16 cellular contexts compared by ENCODE assay signal in genomic region chr11:36238881-36239280, GRCh38. TPM values are rescaled to one million over a fixed set of nuclear protein-coding genes. Genes with fewer than 3 reads are reported as not detected.
DNase-seq lines count a peak whose midpoint lies in the region; ATAC-seq, FAIRE-seq and TF ChIP-seq lines count a peak whose summit lies in the region.
"Had no signal": no experiment of that assay in that cellular context is flagged by ENCODE, and none has a peak within 500 bp of the region (broad histone marks: within the 10 kb centered on the region; RNA-seq: fewer than 3 reads in every experiment).

No MANE protein-coding gene starts in this region.

- BruUV-seq in HepG2 (replicated peaks; lab: Mats Ljungman, UMichigan) = no TSS peak

- H3K4me3 Mint-ChIP-seq in naive thymus-derived CD8-positive, alpha-beta T cell = no peak overlapping the region
- H3K4me3 Mint-ChIP-seq: CD4-positive, CD25-positive, alpha-beta regulatory T cell had no signal

- TF ChIP-seq POLR2A in HepG2 (IDR thresholded peaks at IDR 0.05; ENCODE audit: insufficient read depth in 1 of 2, low read depth in 2 of 2, low read length in 2 of 2) (no peak), right lobe of liver (IDR thresholded peaks at IDR 0.05) (no peak), Peyer's patch (IDR thresholded peaks at IDR 0.05) (no peak)

- FAIRE-seq in HepG2 (lab: Jason Lieb, UNC) = no peak
- FAIRE-seq: GM18507, H54 had no signal

- no peak overlapping the region for H3K9ac ChIP-seq in HepG2 (ENCODE audit: insufficient read depth, low read depth, low read length)
- H3K9ac ChIP-seq: BLaER1 treated with 17β-estradiol and CSF1 and Interleukin-3, amounts not matched to agents 10 nM and 100 nM; GM23248 had no signal

- H4K20me1 ChIP-seq in HepG2 (ENCODE audit: insufficient read depth, low read length) = no peaks in the 10 kb centered on the region
- H4K20me1 ChIP-seq: BLaER1 treated with 17β-estradiol and CSF1 and Interleukin-3, amounts not matched to agents 10 nM and 100 nM had no signal

- H3K4me2 ChIP-seq in HepG2 (ENCODE audit: low read depth, low read length) = no peak overlapping the region

- no peak for ATAC-seq in HepG2
- no peak for ATAC-seq in right lobe of liver
- ATAC-seq in naive thymus-derived CD8-positive, alpha-beta T cell = no peak
- ATAC-seq: HCT116 had no signal

- TF ChIP-seq CTCF in HepG2 (CRISPR knock-in tag; IDR thresholded peaks at IDR 0.05) = no peak
- TF ChIP-seq CTCF in right lobe of liver (IDR thresholded peaks at IDR 0.05) = no peak
- TF ChIP-seq CTCF in Peyer's patch (IDR thresholded peaks at IDR 0.05) = no peak

- H3K4me3 ChIP-seq in HepG2 (replicated peaks in 1 of 3; ENCODE audit: insufficient read depth in 1 of 3, low read depth in 2 of 3, low read length in 3 of 3) (no peak overlapping the region), right lobe of liver (no peak overlapping the region), Peyer's patch (no peak overlapping the region)
- H3K4me3 ChIP-seq: BLaER1 treated with 17β-estradiol and CSF1 and Interleukin-3, amounts not matched to agents 10 nM and 100 nM; GM23248 had no signal

- H3K4me1 Mint-ChIP-seq in naive thymus-derived CD8-positive, alpha-beta T cell = no peaks in the 10 kb centered on the region
- H3K4me1 Mint-ChIP-seq: CD4-positive, CD25-positive, alpha-beta regulatory T cell had no signal

- H3K27ac ChIP-seq in HepG2 (ENCODE audit: extremely low read length, insufficient read depth, low read length) (no peak overlapping the region), right lobe of liver (no peak overlapping the region), cingulate gyrus (ENCODE audit: low read depth, low read length) (peak overlapping the region; percentile 69), Peyer's patch (no peak overlapping the region)
- H3K27ac ChIP-seq: 22Rv1; BLaER1 treated with 17β-estradiol and CSF1 and Interleukin-3, amounts not matched to agents 10 nM and 100 nM; GM23248 had no signal

- no peaks in the 10 kb centered on the region for H3K9me3 ChIP-seq in HepG2 (ENCODE audit: low read length)
- H3K9me3 ChIP-seq in right lobe of liver = no peaks in the 10 kb centered on the region
- H3K9me3 ChIP-seq in Peyer's patch = no peaks in the 10 kb centered on the region

- H3K27me3 ChIP-seq in HepG2 (ENCODE audit: control insufficient read depth in 1 of 2, insufficient read depth in 2 of 2, low read length in 2 of 2) = no peaks in the 10 kb centered on the region
- no peaks in the 10 kb centered on the region for H3K27me3 ChIP-seq in right lobe of liver
- no peaks in the 10 kb centered on the region for H3K27me3 ChIP-seq in Peyer's patch
- H3K27me3 ChIP-seq: BLaER1 treated with 17β-estradiol and CSF1 and Interleukin-3, amounts not matched to agents 10 nM and 100 nM had no signal

- H3K36me3 Mint-ChIP-seq in naive thymus-derived CD8-positive, alpha-beta T cell = no peaks in the 10 kb centered on the region
- H3K36me3 Mint-ChIP-seq: CD4-positive, CD25-positive, alpha-beta regulatory T cell had no signal

- no peak overlapping the region for H2AFZ ChIP-seq in HepG2 (ENCODE audit: low read length)
- H2AFZ ChIP-seq: GM23248 had no signal

- intact Hi-C loops in HepG2 (cut with micrococcal nuclease; ENCODE audit: unreplicated experiment) = no loop called here
- intact Hi-C loops in right lobe of liver (cut with DNase I) = no loop called here

- POLR2A ChIA-PET in HepG2 (lab: Yijun Ruan, JAX) = no interaction called here
- POLR2A ChIA-PET in naive thymus-derived CD8-positive, alpha-beta T cell (lab: Charles Lee) = no interaction called here

- CTCF ChIA-PET in HepG2 (lab: Yijun Ruan, JAX; ENCODE audit: low intra/inter-chr PET ratio, low total read pairs) = no interaction called here

- H3K4me1 ChIP-seq in HepG2 (ENCODE audit: insufficient read depth, low read length) (no peaks in the 10 kb centered on the region), right lobe of liver (no peaks in the 10 kb centered on the region), Peyer's patch (no peaks in the 10 kb centered on the region)

- WGBS in HepG2 (ENCODE audit: low lambda C conversion rate) = 0% methylated on average over 1 of the region's 1 CpG
- 100% methylated on average over 1 of the region's 1 CpG for WGBS in right lobe of liver (ENCODE audit: insufficient coverage, low coverage, low lambda C conversion rate, missing lambda C conversion rate)

- no peaks in the 10 kb centered on the region for H3K9me3 Mint-ChIP-seq in naive thymus-derived CD8-positive, alpha-beta T cell

- H3K79me2 ChIP-seq in HepG2 (ENCODE audit: insufficient read depth, low read length) = no peaks in the 10 kb centered on the region

- peaks cover 15 to 50% (median 15%) of the 10 kb centered on the region in 5 donors for H3K27me3 Mint-ChIP-seq in naive thymus-derived CD8-positive, alpha-beta T cell

- DNase-seq in HepG2 (ENCODE audit: low spot score) (no peak), right lobe of liver (no peak), fibroblast of the conjunctiva (ENCODE audit: low read depth) (peak; percentile 47), Peyer's patch (no peak)
- no peak for DNase-seq in activated T-cell treated with anti-CD3 and anti-CD28 coated beads, Interleukin-2, amount 50 U/mL, for 1 hour
- no peak for DNase-seq in naive thymus-derived CD8-positive, alpha-beta T cell
- DNase-seq: ACHN; CD4-positive, CD25-positive, alpha-beta regulatory T cell; DMS53; GM23248 had no signal

- no peak overlapping the region for H3K27ac Mint-ChIP-seq in naive thymus-derived CD8-positive, alpha-beta T cell
- H3K27ac Mint-ChIP-seq: CD4-positive, CD25-positive, alpha-beta regulatory T cell had no signal

- in situ Hi-C loops in HepG2 (cut with HindIII; ENCODE audit: extremely low pct_ligation_motif_present, low pct_unique_long_range_greater_than_20kb) = no loop called here

- TF ChIP-seq RAD21 in HepG2 (CRISPR knock-in tag; IDR thresholded peaks at IDR 0.05) = no peak

- TF ChIP-seq EP300 in HepG2 (IDR thresholded peaks at IDR 0.05; ENCODE audit: low read depth in 2 of 2, low read length in 2 of 2) (no peak), HepG2 (CRISPR knock-in tag; IDR thresholded peaks at IDR 0.05; ENCODE audit: borderline replicate concordance) (no peak)

- H3K36me3 ChIP-seq in HepG2 (replicated peaks in 1 of 2; ENCODE audit: control insufficient read depth in 1 of 2, insufficient read depth in 2 of 2, low read length in 2 of 2) (no peaks in the 10 kb centered on the region), right lobe of liver (no peaks in the 10 kb centered on the region), Peyer's patch (no peaks in the 10 kb centered on the region)

RNA-seq across cellular contexts. Expression of gene COMMD9, which starts 50.3 kb away (rescaled TPM):
- total RNA-seq in HepG2 (2016; rRNA removed; fragmentation: Illumina TruSeq; extraction: Trizol) (76.7 and 103 TPM in 2 replicates), right lobe of liver (10 to 100 TPM; 30.6 to 41.4 (median 34.6) TPM), Peyer's patch (10 to 100 TPM; 41.3 to 68.5 (median 48.2) TPM)
- 20.2 and 31.5 TPM in 2 replicates for total RNA-seq in HepG2 (2016; cell fraction: cytosol; rRNA removed; fragmentation: Illumina TruSeq; extraction: Trizol; ENCODE audit: low read depth)
- 74.2 and 108 TPM in 2 replicates for total RNA-seq in HepG2 (2016; cell fraction: insoluble cytoplasmic fraction; rRNA removed; fragmentation: Illumina TruSeq; extraction: Trizol)
- 50.6 and 58.1 TPM in 2 replicates for total RNA-seq in HepG2 (2016; cell fraction: membrane; rRNA removed; fragmentation: Illumina TruSeq; extraction: Trizol)
- total RNA-seq in HepG2 (2016; cell fraction: nucleus; rRNA removed; fragmentation: Illumina TruSeq; extraction: Trizol) = 31.5 and 37.0 TPM in 2 replicates
- polyA plus RNA-seq in HepG2 (2011; rRNA removed) = 43.6 and 47.3 TPM in 2 replicates
- 31.6 and 41.1 TPM in 2 replicates for polyA plus RNA-seq in HepG2 (2011; cell fraction: cytosol; rRNA removed)
- 34.3 and 38.0 TPM in 2 replicates for polyA plus RNA-seq in HepG2 (2011; cell fraction: nucleus; rRNA removed)
- polyA plus RNA-seq in HepG2 (2012) = 21.2 and 32.0 TPM in 2 replicates
- 37.1 and 37.2 TPM in 2 replicates for polyA plus RNA-seq in HepG2 (2016; cell fraction: cytosol; fragmentation: Illumina TruSeq; extraction: Trizol; ENCODE audit: low read depth)
- 119 and 125 TPM in 2 replicates for polyA plus RNA-seq in HepG2 (2016; cell fraction: insoluble cytoplasmic fraction; fragmentation: Illumina TruSeq; extraction: Trizol; ENCODE audit: low read depth)
- polyA plus RNA-seq in HepG2 (2016; cell fraction: membrane; fragmentation: Illumina TruSeq; extraction: Trizol; ENCODE audit: low read depth) = 40.9 and 54.7 TPM in 2 replicates
- polyA plus RNA-seq in HepG2 (2016; cell fraction: nucleus; fragmentation: Illumina TruSeq; extraction: Trizol; ENCODE audit: insufficient read depth, low read depth) = 51.5 and 57.1 TPM in 2 replicates
- polyA minus RNA-seq in HepG2 (2011; rRNA and poly(A)+ RNA removed; ENCODE audit: low replicate concordance) = 48.6 and 163 TPM in 2 replicates
- 10.0 and 12.1 TPM in 2 replicates for polyA minus RNA-seq in HepG2 (2011; cell fraction: cytosol; rRNA and poly(A)+ RNA removed)
- 26.5 and 29.2 TPM in 2 replicates for polyA minus RNA-seq in HepG2 (2011; cell fraction: nucleus; rRNA and poly(A)+ RNA removed)
- total RNA-seq in naive thymus-derived CD8-positive, alpha-beta T cell = 10 to 100 TPM; 46.6 to 48.5 TPM
- polyA plus RNA-seq in naive thymus-derived CD8-positive, alpha-beta T cell = 10 to 100 TPM; 68.9 to 94.0 (median 91.9) TPM

RNA-seq across cellular contexts. Expression of gene PRR5L, which starts 57.2 kb away (rescaled TPM):
- total RNA-seq in HepG2 (2016; rRNA removed; fragmentation: Illumina TruSeq; extraction: Trizol) (not detected in 2 replicates), right lobe of liver (1 to 10 TPM; 2.2 to 4.5 (median 2.3) TPM), Peyer's patch (100 to 1,000 TPM in 1 of 4 donors, 10 to 100 TPM in 3; 74.3 to 100 (median 89.9) TPM)
- not detected in 2 replicates for total RNA-seq in HepG2 (2016; cell fraction: cytosol; rRNA removed; fragmentation: Illumina TruSeq; extraction: Trizol; ENCODE audit: low read depth)
- not detected in 2 replicates for total RNA-seq in HepG2 (2016; cell fraction: insoluble cytoplasmic fraction; rRNA removed; fragmentation: Illumina TruSeq; extraction: Trizol)
- total RNA-seq in HepG2 (2016; cell fraction: membrane; rRNA removed; fragmentation: Illumina TruSeq; extraction: Trizol) = not detected in 2 replicates
- total RNA-seq in HepG2 (2016; cell fraction: nucleus; rRNA removed; fragmentation: Illumina TruSeq; extraction: Trizol) = not detected in 2 replicates
- 0.16 TPM in 1 of 2 replicates, not detected in the other for polyA plus RNA-seq in HepG2 (2011; rRNA removed)
- 0.05 and 0.07 TPM in 2 replicates for polyA plus RNA-seq in HepG2 (2011; cell fraction: cytosol; rRNA removed)
- 0.54 and 0.64 TPM in 2 replicates for polyA plus RNA-seq in HepG2 (2011; cell fraction: nucleus; rRNA removed)
- not detected in 2 replicates for polyA plus RNA-seq in HepG2 (2012)
- not detected in 2 replicates for polyA plus RNA-seq in HepG2 (2016; cell fraction: cytosol; fragmentation: Illumina TruSeq; extraction: Trizol; ENCODE audit: low read depth)
- not detected in 2 replicates for polyA plus RNA-seq in HepG2 (2016; cell fraction: insoluble cytoplasmic fraction; fragmentation: Illumina TruSeq; extraction: Trizol; ENCODE audit: low read depth)
- polyA plus RNA-seq in HepG2 (2016; cell fraction: membrane; fragmentation: Illumina TruSeq; extraction: Trizol; ENCODE audit: low read depth) = not detected in 2 replicates
- not detected in 2 replicates for polyA plus RNA-seq in HepG2 (2016; cell fraction: nucleus; fragmentation: Illumina TruSeq; extraction: Trizol; ENCODE audit: insufficient read depth, low read depth)
- polyA minus RNA-seq in HepG2 (2011; rRNA and poly(A)+ RNA removed; ENCODE audit: low replicate concordance) = 0.40 and 6.6 TPM in 2 replicates
- polyA minus RNA-seq in HepG2 (2011; cell fraction: cytosol; rRNA and poly(A)+ RNA removed) = not detected in 2 replicates
- polyA minus RNA-seq in HepG2 (2011; cell fraction: nucleus; rRNA and poly(A)+ RNA removed) = not detected in 2 replicates
- 1 to 10 TPM; 1.2 to 3.8 TPM for total RNA-seq in naive thymus-derived CD8-positive, alpha-beta T cell
- 10 to 100 TPM in 1 of 3 donors, under 1 TPM in 2; 0.50 to 21.3 (median 0.52) TPM for polyA plus RNA-seq in naive thymus-derived CD8-positive, alpha-beta T cell

Comparison
In these comparisons a context has a peak if more than half of its experiments do, and no peak if none do; other contexts are left out.
1. RNA of gene PRR5L, which starts 57.2 kb away (total RNA-seq): 74.3 to 100 TPM in Peyer's patch; 1.2 to 3.8 TPM in naive thymus-derived CD8-positive, alpha-beta T cell, 2.2 to 4.5 TPM in right lobe of liver and not detected in HepG2; every median in the first group is over 10 times any median in the second.